ENCODE assay signal across 1 cellular context in genomic region chr19:11639602-11640471, GRCh38.
TF ChIP-seq lines count a peak whose summit lies in the region.

No MANE protein-coding gene starts in this region.

TF ChIP-seq in K562, 482 proteins besides CTCF, POLR2A, EP300 and RAD21 (continued from another document and continues in another):
- no peak for TF ChIP-seq ZNF318 (IDR thresholded peaks at IDR 0.05; ENCODE audit: borderline replicate concordance in 1 of 2, low read depth in 1 of 2)
- no peak for TF ChIP-seq JUNB (CRISPR knock-in tag; conservative IDR thresholded peaks at IDR 0.05)
- TF ChIP-seq PATZ1 (CRISPR knock-in tag; IDR thresholded peaks at IDR 0.05; ENCODE audit: borderline replicate concordance): no peak
- TF ChIP-seq MBD1 (CRISPR knock-in tag; IDR thresholded peaks at IDR 0.05): no peak
- TF ChIP-seq PREB (CRISPR knock-in tag; IDR thresholded peaks at IDR 0.05): no peak
- TF ChIP-seq JUN (IDR thresholded peaks at IDR 0.05; ENCODE audit: borderline replicate concordance, low read depth, low read length): no peak
- no peak for TF ChIP-seq JUN (CRISPR knock-in tag; IDR thresholded peaks at IDR 0.05; ENCODE audit: borderline replicate concordance)
- TF ChIP-seq RBM15 (IDR thresholded peaks at IDR 0.05; ENCODE audit: insufficient read depth, low read length): no peak
- no peak for TF ChIP-seq SNIP1 (IDR thresholded peaks at IDR 0.05; ENCODE audit: low read depth)
- TF ChIP-seq ZNF212 (CRISPR knock-in tag; IDR thresholded peaks at IDR 0.05): no peak
- TF ChIP-seq ZKSCAN8 (CRISPR knock-in tag; IDR thresholded peaks at IDR 0.05): no peak
- no peak for TF ChIP-seq ZBED1 (IDR thresholded peaks at IDR 0.05)
- no peak for TF ChIP-seq ZNF175 (CRISPR knock-in tag; IDR thresholded peaks at IDR 0.05; ENCODE audit: low read depth)
- TF ChIP-seq PML (IDR thresholded peaks at IDR 0.05; ENCODE audit: low read length): no peak
- TF ChIP-seq FOXP1 (CRISPR knock-in tag; IDR thresholded peaks at IDR 0.05): no peak
- TF ChIP-seq SNAPC5 (CRISPR knock-in tag; IDR thresholded peaks at IDR 0.05): no peak
- no peak for TF ChIP-seq ZNF76 (CRISPR knock-in tag; IDR thresholded peaks at IDR 0.05; ENCODE audit: borderline replicate concordance)
- no peak for TF ChIP-seq BRD4 (IDR thresholded peaks at IDR 0.05)
- no peak; the same call in 1 of the 2 replicates for TF ChIP-seq XRCC5 (IDR thresholded peaks at IDR 0.05; ENCODE audit: low read depth, low read length)
- TF ChIP-seq CBFB (CRISPR knock-in tag; IDR thresholded peaks at IDR 0.05): no peak
- no peak for TF ChIP-seq RREB1 (CRISPR knock-in tag; IDR thresholded peaks at IDR 0.05)
- no peak for TF ChIP-seq PPARD (CRISPR knock-in tag; IDR thresholded peaks at IDR 0.05)
- no peak for TF ChIP-seq RFX7 (CRISPR knock-in tag; IDR thresholded peaks at IDR 0.05)
- no peak for TF ChIP-seq ZBTB49 (CRISPR knock-in tag; IDR thresholded peaks at IDR 0.05; ENCODE audit: borderline replicate concordance)
- no peak for TF ChIP-seq SMARCA4 (IDR thresholded peaks at IDR 0.05)
- no peak; the same call in 1 of the 2 replicates for TF ChIP-seq MYC (IDR thresholded peaks at IDR 0.05; ENCODE audit: low read depth, low read length)
- no peak for TF ChIP-seq MYC (CRISPR knock-in tag; IDR thresholded peaks at IDR 0.05; ENCODE audit: borderline replicate concordance, low read depth)
- no peak for TF ChIP-seq GATA2 (CRISPR knock-in tag; IDR thresholded peaks at IDR 0.05)
- TF ChIP-seq OTX1 (CRISPR knock-in tag; IDR thresholded peaks at IDR 0.05): no peak
- no peak for TF ChIP-seq TARDBP (IDR thresholded peaks at IDR 0.05)
- TF ChIP-seq ARID3A (IDR thresholded peaks at IDR 0.05; ENCODE audit: borderline replicate concordance, low read depth, low read length): no peak
- TF ChIP-seq NCOA1 (IDR thresholded peaks at IDR 0.05; ENCODE audit: low read depth): no peak
- no peak for TF ChIP-seq CBFA2T2 (conservative IDR thresholded peaks at IDR 0.05)
- TF ChIP-seq SP1 (CRISPR knock-in tag; IDR thresholded peaks at IDR 0.05): peak; percentile 88
- TF ChIP-seq KHSRP (IDR thresholded peaks at IDR 0.05): no peak
- TF ChIP-seq KAT8 (IDR thresholded peaks at IDR 0.05; ENCODE audit: low read depth): no peak
- no peak for TF ChIP-seq ZC3H11A (IDR thresholded peaks at IDR 0.05; ENCODE audit: low read depth, low read length)
- no peak for TF ChIP-seq ETV6 (IDR thresholded peaks at IDR 0.05; ENCODE audit: borderline replicate concordance in 1 of 2, low read depth in 2 of 2, low read length in 1 of 2)
- TF ChIP-seq ETV6 (CRISPR knock-in tag; IDR thresholded peaks at IDR 0.05; ENCODE audit: borderline replicate concordance): no peak
- TF ChIP-seq ZNF766 (CRISPR knock-in tag; conservative IDR thresholded peaks at IDR 0.05): no peak
- no peak for TF ChIP-seq NCOA2 (IDR thresholded peaks at IDR 0.05; ENCODE audit: partially characterized antibody in 2 of 2)
